1 cellular context compared by ENCODE assay signal in genomic region chr20:9884666-9885065, GRCh38.
TF ChIP-seq lines count a peak whose summit lies in the region.

No MANE protein-coding gene starts in this region.

TF ChIP-seq in GM23338, 12 proteins besides CTCF, POLR2A, EP300 and RAD21 (continued from another document):
- TF ChIP-seq ZNF462 (CRISPR knock-in tag; IDR thresholded peaks at IDR 0.05) = no peak
- no peak for TF ChIP-seq POLR2AphosphoS5 (IDR thresholded peaks at IDR 0.05; ENCODE audit: low read depth)
- no peak for TF ChIP-seq ETS1 (IDR thresholded peaks at IDR 0.05)
- no peak for TF ChIP-seq JUNB (IDR thresholded peaks at IDR 0.05; ENCODE audit: unreplicated experiment)
TF ChIP-seq in GM23338: peak in this region for 0.
